Comparison of ENCODE assay signal across 23 cellular contexts in the genomic region with DNA sequence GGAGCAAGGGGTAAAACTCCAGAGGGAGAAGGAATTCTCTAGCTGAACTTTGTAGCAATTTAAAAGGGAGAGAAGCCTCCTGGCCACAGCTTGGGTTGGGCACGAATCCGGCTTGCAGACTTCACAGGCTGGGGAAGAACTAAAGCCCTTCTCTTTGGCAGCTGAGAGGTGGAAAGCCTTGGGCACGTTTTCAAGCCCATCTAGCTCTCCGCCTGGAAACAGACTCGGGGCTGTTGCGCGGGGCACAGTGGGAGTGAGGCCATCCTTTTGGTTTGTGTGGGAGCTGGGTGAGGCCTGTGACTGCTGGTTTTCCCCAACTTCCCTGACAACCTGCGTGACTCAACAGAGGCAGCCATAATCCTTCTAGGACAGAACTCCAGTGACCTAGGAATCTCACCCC.
DNase-seq lines count a peak whose midpoint lies in the region; ATAC-seq, FAIRE-seq and TF ChIP-seq lines count a peak whose summit lies in the region.
"Had no signal": no experiment of that assay in that cellular context is flagged by ENCODE, and none has a peak within 500 bp of the region (broad histone marks: within the 10 kb centered on the region; RNA-seq: fewer than 3 reads in every experiment).

No MANE protein-coding gene starts in this region.

- H4K91ac ChIP-seq in H1 (replicated peaks; ENCODE audit: insufficient read length, low read length), result no peak overlapping the region
- H4K91ac ChIP-seq in neuronal stem cell (ENCODE audit: low read depth, low read length, poor library complexity), result no peak overlapping the region

- H3F3A ChIP-seq in PC-9 (ENCODE audit: insufficient read depth, low read depth), result no peaks in the 10 kb centered on the region

- H3K56ac ChIP-seq in H1 (replicated peaks; ENCODE audit: insufficient read length, low read depth, low read length), result no peak overlapping the region

- H2BK15ac ChIP-seq in H1 (ENCODE audit: low read length) (no peak overlapping the region), neuronal stem cell (ENCODE audit: low read length) (no peak overlapping the region)

- H3K18ac ChIP-seq in H1 (ENCODE audit: extremely low read depth, low read length) (no peak overlapping the region), neuronal stem cell (ENCODE audit: low read length) (no peak overlapping the region)

- H3K27me3 ChIP-seq in PC-9 (ENCODE audit: insufficient read depth, low read depth), result no peaks in the 10 kb centered on the region
- H3K27me3 ChIP-seq in H1 (replicated peaks in 1 of 4; ENCODE audit: control insufficient read depth in 3 of 4, extremely low read depth in 1 of 4, insufficient read depth in 3 of 4, low read length in 3 of 4), result no peaks in the 10 kb centered on the region
- H3K27me3 ChIP-seq in neuronal stem cell (ENCODE audit: control insufficient read depth in 3 of 3, insufficient read depth in 3 of 3, low read depth in 1 of 3, low read length in 3 of 3), result no peaks in the 10 kb centered on the region
- H3K27me3 ChIP-seq in testis, result no peaks in the 10 kb centered on the region
- H3K27me3 ChIP-seq: BE2C, BLaER1 had no signal

- no peak for ATAC-seq in GM18867 (IDR thresholded peaks at IDR 0.05; ENCODE audit: unreplicated experiment)

- H3K14ac ChIP-seq in H1 (ENCODE audit: insufficient read length), result no peak overlapping the region
- H3K14ac ChIP-seq in neuronal stem cell (ENCODE audit: low read length), result peak overlapping the region; percentile 38

- CTCF ChIA-PET in PC-9 (lab: Charles Lee) (no interaction called here), H1 (lab: Charles Lee; ENCODE audit: partially characterized antibody) (interaction anchor here (0.6 kb wide), 1 partner anchor 178 kb away, joined by 3 read pairs; no protein-coding TSS in a partner anchor)

- TF ChIP-seq EP300 in H1 (IDR thresholded peaks at IDR 0.05; ENCODE audit: borderline replicate concordance in 1 of 2, low read depth in 2 of 2, low read length in 2 of 2), result no peak

- H3K9me2 ChIP-seq in PC-9 (ENCODE audit: insufficient read depth), result no peaks in the 10 kb centered on the region

- H4K5ac ChIP-seq in H1 (ENCODE audit: insufficient read length, low read depth, low read length), result no peak overlapping the region

- intact Hi-C loops in PC-9 (cut with micrococcal nuclease; ENCODE audit: unreplicated experiment) (no loop called here), testis (cut with DNase I; ENCODE audit: low total_unique reads) (no loop called here)

- no peak overlapping the region for H2BK12ac ChIP-seq in H1 (ENCODE audit: low read depth, low read length)
- no peak overlapping the region for H2BK12ac ChIP-seq in neuronal stem cell (ENCODE audit: low read length)

- TF ChIP-seq POLR2A in H1 (IDR thresholded peaks at IDR 0.05; ENCODE audit: control extremely low read depth in 1 of 2, low read depth in 2 of 2, low read length in 2 of 2), result no peak
- TF ChIP-seq POLR2A in testis (IDR thresholded peaks at IDR 0.05), result no peak

- BruUV-seq in PC-9 (replicated peaks; lab: Mats Ljungman, UMichigan), result no TSS peak

- no peaks in the 10 kb centered on the region for H3K79me2 ChIP-seq in PC-9 (ENCODE audit: low read depth)
- no peaks in the 10 kb centered on the region for H3K79me2 ChIP-seq in H1 (ENCODE audit: control insufficient read depth in 1 of 2, insufficient read depth in 2 of 2, low read length in 2 of 2)

- H4K20me1 ChIP-seq in PC-9 (ENCODE audit: insufficient read depth), result no peaks in the 10 kb centered on the region
- no peaks in the 10 kb centered on the region for H4K20me1 ChIP-seq in H1 (replicated peaks in 1 of 2; ENCODE audit: control insufficient read depth in 1 of 2, insufficient read depth in 2 of 2, low read length in 2 of 2)
- H4K20me1 ChIP-seq: BLaER1 had no signal

- TF ChIP-seq RAD21 in H1 (IDR thresholded peaks at IDR 0.05 in 1 of 2, conservative IDR thresholded peaks at IDR 0.05 in 1 of 2; ENCODE audit: low read depth in 2 of 2, low read length in 2 of 2), result no peak

- TF ChIP-seq CTCF in PC-9 (conservative IDR thresholded peaks at IDR 0.05), result no peak
- TF ChIP-seq CTCF in H1 (IDR thresholded peaks at IDR 0.05; ENCODE audit: control extremely low read depth in 1 of 3, insufficient read depth in 1 of 3, low read depth in 1 of 3, low read length in 3 of 3), result no peak
- TF ChIP-seq CTCF in testis (IDR thresholded peaks at IDR 0.05), result no peak

- H3K79me1 ChIP-seq in H1 (ENCODE audit: low read depth, low read length) (no peaks in the 10 kb centered on the region), neuronal stem cell (ENCODE audit: low read depth, low read length) (no peaks in the 10 kb centered on the region)

- H3K4me3 ChIP-seq in PC-9 (no peak overlapping the region), H1 (ENCODE audit: extremely low read depth in 1 of 4, insufficient read depth in 2 of 4, low read depth in 3 of 4, low read length in 4 of 4) (no peak overlapping the region), neuronal stem cell (ENCODE audit: low read length in 2 of 2) (no peak overlapping the region), testis (no peak overlapping the region)
- H3K4me3 ChIP-seq: BLaER1 had no signal

- H4K8ac ChIP-seq in H1 (ENCODE audit: extremely low read depth, insufficient read depth, low read length) (no peak overlapping the region), neuronal stem cell (ENCODE audit: low read depth, low read length) (no peak overlapping the region)

- H3K23ac ChIP-seq in H1 (ENCODE audit: insufficient read length) (no peak overlapping the region), neuronal stem cell (ENCODE audit: low read depth, low read length, poor library complexity) (no peak overlapping the region)

- no peak for DNase-seq in PC-9
- DNase-seq in H1 (ENCODE audit: low read depth in 1 of 2, low spot score in 2 of 2), result no peak
- no peak for DNase-seq in neuronal stem cell (ENCODE audit: low spot score)
- peak; percentile 36 for DNase-seq in testis
- DNase-seq in activated CD4-positive, alpha-beta T cell treated with anti-CD3 and anti-CD28 coated beads, Interleukin-2, amount 50 U/mL, for 48 hours, result no peak
- no peak for DNase-seq in germinal center (ENCODE audit: low spot score)
- no peak for DNase-seq in COLO829 (ENCODE audit: low spot score)
- DNase-seq: 8988T; ACHN; BE2C; C1 segment of cervical spinal cord; Caco-2; Calu3; CD4-positive, CD25-positive, alpha-beta regulatory T cell; CD8-positive, alpha-beta memory T cell; DMS79 treated with DMSO at 0.1 percent for 48 hours; GF-D8 had no signal

- H3K9me3 ChIP-seq in PC-9 (ENCODE audit: insufficient read depth, low read depth), result no peaks in the 10 kb centered on the region
- H3K9me3 ChIP-seq in H1 (ENCODE audit: insufficient read depth in 2 of 2, low read depth in 1 of 2, low read length in 1 of 2), result no peaks in the 10 kb centered on the region
- no peaks in the 10 kb centered on the region for H3K9me3 ChIP-seq in neuronal stem cell (replicated peaks in 1 of 2; ENCODE audit: control insufficient read depth in 2 of 2, insufficient read depth in 1 of 2, low read depth in 1 of 2, low read length in 2 of 2)
- no peaks in the 10 kb centered on the region for H3K9me3 ChIP-seq in testis
- H3K9me3 ChIP-seq: BE2C, BLaER1, Caco-2 had no signal

- H2BK20ac ChIP-seq in H1 (ENCODE audit: low read length), result no peak overlapping the region

- H3K9ac ChIP-seq in H1 (replicated peaks in 1 of 4; ENCODE audit: extremely low read depth in 1 of 4, low read depth in 3 of 4, low read length in 3 of 4) (no peak overlapping the region), neuronal stem cell (ENCODE audit: low read depth, low read length, poor library complexity) (no peak overlapping the region)
- H3K9ac ChIP-seq: BLaER1 had no signal

- H2AK5ac ChIP-seq in H1 (ENCODE audit: low read depth, low read length) (no peak overlapping the region), neuronal stem cell (ENCODE audit: low read depth, low read length) (no peak overlapping the region)

- POLR2A ChIA-PET in PC-9 (lab: Charles Lee; ENCODE audit: unreplicated experiment) (no interaction called here), H1 (lab: Charles Lee; ENCODE audit: partially characterized antibody) (no interaction called here)

- H2AFZ ChIP-seq in PC-9 (0 out of 2 replicates have a peak overlapping the region, but pooled peaks have one; percentile 52), H1 (ENCODE audit: low read length) (peak overlapping the region; percentile 59; the same call in 1 of the 2 replicates), neuronal stem cell (ENCODE audit: low read length) (no peak overlapping the region)

- FAIRE-seq in H1 (lab: Jason Lieb, UNC), result no peak
- FAIRE-seq: A204.1, D721Med, G401.6, GM12891 had no signal

- H3K36me3 ChIP-seq in PC-9 (ENCODE audit: low read depth) (no peaks in the 10 kb centered on the region), H1 (ENCODE audit: control insufficient read depth in 2 of 4, insufficient read depth in 4 of 4, low read length in 3 of 4) (no peaks in the 10 kb centered on the region), neuronal stem cell (replicated peaks in 1 of 2; ENCODE audit: control insufficient read depth in 2 of 2, insufficient read depth in 2 of 2, low read length in 2 of 2) (no peaks in the 10 kb centered on the region), testis (ENCODE audit: low read depth, missing control alignments) (no peaks in the 10 kb centered on the region)
- H3K36me3 ChIP-seq: BE2C, BLaER1 had no signal

- H2BK120ac ChIP-seq in H1 (replicated peaks; ENCODE audit: low read depth, low read length) (no peak overlapping the region), neuronal stem cell (ENCODE audit: low read depth, low read length) (no peak overlapping the region)

- H3K4me2 ChIP-seq in PC-9 (no peak overlapping the region), H1 (ENCODE audit: insufficient read depth in 1 of 2, low read depth in 2 of 2, low read length in 2 of 2) (no peak overlapping the region), neuronal stem cell (ENCODE audit: insufficient read depth, low read length, poor library complexity, severe bottlenecking) (no peak overlapping the region)
- H3K4me2 ChIP-seq: BLaER1 had no signal

- no peaks in the 10 kb centered on the region for H3K4me1 ChIP-seq in PC-9 (replicated peaks; ENCODE audit: insufficient read depth)
- no peaks in the 10 kb centered on the region for H3K4me1 ChIP-seq in H1 (replicated peaks in 1 of 4; ENCODE audit: control insufficient read depth in 3 of 4, insufficient read depth in 4 of 4, low read length in 3 of 4)
- H3K4me1 ChIP-seq in neuronal stem cell (ENCODE audit: control insufficient read depth in 2 of 2, insufficient read depth in 1 of 2, low read depth in 1 of 2, low read length in 2 of 2), result no peaks in the 10 kb centered on the region
- H3K4me1 ChIP-seq in testis, result no peaks in the 10 kb centered on the region
- H3K4me1 ChIP-seq: BE2C, BLaER1, Caco-2 had no signal

- H3K23me2 ChIP-seq in H1 (ENCODE audit: low read depth, low read length), result no peaks in the 10 kb centered on the region

- no peak overlapping the region for H3K4ac ChIP-seq in H1 (replicated peaks; ENCODE audit: insufficient read length, low read depth, low read length)
- no peak overlapping the region for H3K4ac ChIP-seq in neuronal stem cell (ENCODE audit: low read length)

- WGBS in H1 (ENCODE audit: extremely low coverage in 1 of 2, insufficient coverage in 1 of 2, insufficient read length in 1 of 2, insufficient replicate concordance in 2 of 2, low coverage in 1 of 2, low lambda C conversion rate in 2 of 2, missing lambda C conversion rate in 1 of 2), 2 experiments, result 95% methylated on average over 8 of the region's 8 CpGs; no CpG with 5 or more reads in 1 of the 2 experiments
- WGBS in neuronal stem cell (ENCODE audit: extremely low coverage in 2 of 2, insufficient read length in 2 of 2, insufficient replicate concordance in 1 of 2), 2 donors, result no CpG with 5 or more reads among the region's 8 CpGs
- 37 to 66% methylated on average over 5 to 8 of the region's 8 CpGs for WGBS in testis, 2 donors

- H3K27ac ChIP-seq in PC-9, result no peak overlapping the region
- no peak overlapping the region for H3K27ac ChIP-seq in H1 (ENCODE audit: low read depth, low read length)
- no peak overlapping the region for H3K27ac ChIP-seq in neuronal stem cell (replicated peaks; ENCODE audit: low read length)
- H3K27ac ChIP-seq in testis, result no peak overlapping the region
- H3K27ac ChIP-seq: BLaER1 had no signal

- H2BK5ac ChIP-seq in H1 (ENCODE audit: low read depth, low read length), result no peak overlapping the region
- no peak overlapping the region for H2BK5ac ChIP-seq in neuronal stem cell (ENCODE audit: low read length)
